Comparison of ENCODE assay signal across 8 cellular contexts in the genomic region with DNA sequence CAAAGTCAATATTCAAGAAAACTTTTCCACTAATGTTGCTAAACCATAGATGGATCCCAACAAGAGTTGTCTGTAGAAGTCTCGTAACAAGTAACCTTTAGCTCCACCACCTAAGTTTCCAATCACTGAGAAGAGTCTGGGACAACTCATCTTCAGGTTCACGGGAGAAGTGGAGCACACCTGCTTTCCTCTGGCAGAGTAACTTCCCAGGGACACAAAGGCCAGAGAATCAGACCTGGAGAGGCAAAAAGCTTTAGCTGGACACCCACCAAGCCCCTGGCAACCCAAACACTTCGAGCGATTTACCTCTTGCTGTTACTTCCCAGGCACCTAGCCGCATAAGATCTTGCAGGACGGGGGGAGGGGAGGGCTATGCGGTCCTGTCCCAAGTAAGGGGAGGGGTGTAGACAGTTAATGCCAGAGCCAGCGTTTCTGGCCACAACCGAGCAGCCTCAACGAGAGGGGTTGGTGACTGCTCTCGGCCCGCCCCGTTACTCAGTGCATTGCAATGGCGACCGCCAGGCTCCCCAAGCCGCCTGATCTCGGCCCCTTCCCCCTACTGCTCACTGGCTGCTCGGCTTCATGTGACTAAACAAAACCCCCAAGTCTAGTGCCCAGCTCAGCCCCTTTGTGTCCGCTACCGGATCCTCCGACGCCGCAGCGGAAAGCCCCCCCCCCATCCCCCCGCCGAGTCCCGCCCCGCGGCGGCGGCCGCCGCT. TPM values are rescaled to one million over a fixed set of nuclear protein-coding genes. Genes with fewer than 3 reads are reported as not detected.
DNase-seq lines count a peak whose midpoint lies in the region; ATAC-seq and TF ChIP-seq lines count a peak whose summit lies in the region.

No MANE protein-coding gene starts in this region.

- CTCF ChIA-PET in AG04449 (lab: Yijun Ruan, JAX) = interaction anchor here (1.1 to 1.3 kb wide), 3 partner anchors 11 to 170 kb away, joined by 3 to 4 read pairs (median 3); no protein-coding TSS in a partner anchor
- CTCF ChIA-PET in activated CD4-positive, alpha-beta T cell treated with anti-CD3 and anti-CD28 coated beads for 36 hours (lab: Charles Lee) = interaction anchor here (1.0 to 1.3 kb wide), 2 partner anchors 11 to 170 kb away, joined by 3 read pairs; no protein-coding TSS in a partner anchor

- H3K27ac Mint-ChIP-seq in activated CD4-positive, alpha-beta T cell treated with anti-CD3 and anti-CD28 coated beads for 36 hours = peak overlapping the region; percentile 91

- TF ChIP-seq CTCF in AG04449 (IDR thresholded peaks at IDR 0.05; ENCODE audit: insufficient read depth, low read length, missing control alignments) (no peak), choroid plexus epithelial cell (conservative IDR thresholded peaks at IDR 0.05; ENCODE audit: low read depth, low read length) (no peak)

- intact Hi-C loops in activated CD4-positive, alpha-beta T cell treated with anti-CD3 and anti-CD28 coated beads for 36 hours (cut with DNase I, micrococcal nuclease) = loop anchor here in 1 of 2 experiments (1.0 to 10.0 kb wide), 8 partner anchors 170 to 1454 kb away; a partner anchor contains a TSS
- intact Hi-C loops in left colon (cut with DNase I, micrococcal nuclease) = no loop called here

- ATAC-seq in GM18520 (IDR thresholded peaks at IDR 0.05; ENCODE audit: unreplicated experiment) = peak; percentile 16
- peak; percentile 39 for ATAC-seq in HG03066 (IDR thresholded peaks at IDR 0.05; ENCODE audit: low read depth, unreplicated experiment)
- ATAC-seq in activated CD4-positive, alpha-beta T cell treated with anti-CD3 and anti-CD28 coated beads for 36 hours = peak; percentile 59
- peak; percentile 59 for ATAC-seq in left colon

- peaks cover 30% of the 10 kb centered on the region for H3K36me3 Mint-ChIP-seq in activated CD4-positive, alpha-beta T cell treated with anti-CD3 and anti-CD28 coated beads for 36 hours (ENCODE audit: low read depth)

- POLR2A ChIA-PET in AG04449 (lab: Yijun Ruan, JAX) = interaction anchor here (1.0 kb wide), 1 partner anchor 11 kb away, joined by 3 read pairs; no protein-coding TSS in a partner anchor
- POLR2A ChIA-PET in activated CD4-positive, alpha-beta T cell treated with anti-CD3 and anti-CD28 coated beads for 36 hours (lab: Charles Lee) = interaction anchor here (0.9 kb wide), 1 partner anchor 119 kb away, joined by 3 read pairs; no protein-coding TSS in a partner anchor

- no peaks in the 10 kb centered on the region for H3K27me3 Mint-ChIP-seq in activated CD4-positive, alpha-beta T cell treated with anti-CD3 and anti-CD28 coated beads for 36 hours

- peak overlapping the region; percentile 94 for H3K4me3 Mint-ChIP-seq in activated CD4-positive, alpha-beta T cell treated with anti-CD3 and anti-CD28 coated beads for 36 hours

- DNase-seq in AG04449 (ENCODE audit: low read depth, low spot score) (no peak), NCI-H345 treated with DMSO at 0.1 percent for 48 hours (lab: John Stamatoyannopoulos, UW; ENCODE audit: unreplicated experiment) (peak; percentile 74), choroid plexus epithelial cell (ENCODE audit: low read depth) (peak; percentile 87), left colon (peak; percentile 75 to 79)
- peak; percentile 85 for DNase-seq in activated CD4-positive, alpha-beta T cell treated with anti-CD3 and anti-CD28 coated beads for 36 hours
- peak; percentile 80 for DNase-seq in stimulated activated CD4-positive, alpha-beta T cell treated with anti-CD3 and anti-CD28 coated beads, Interleukin-1b, Interleukin-23, amount 100 ng/mL, for 48 hours

- H3K9me3 Mint-ChIP-seq in activated CD4-positive, alpha-beta T cell treated with anti-CD3 and anti-CD28 coated beads for 36 hours (ENCODE audit: low read depth) = no peaks in the 10 kb centered on the region

- H3K4me1 Mint-ChIP-seq in activated CD4-positive, alpha-beta T cell treated with anti-CD3 and anti-CD28 coated beads for 36 hours = peaks cover 64% of the 10 kb centered on the region

- H3K4me3 ChIP-seq in AG04449 (ENCODE audit: low read depth, low read length) (peak overlapping the region; percentile 78), choroid plexus epithelial cell (ENCODE audit: low read depth, low read length) (peak overlapping the region; percentile 92)

RNA-seq across cellular contexts. Expression of a gene that starts 0.7 kb away (rescaled TPM):
- total RNA-seq in activated CD4-positive, alpha-beta T cell treated with anti-CD3 and anti-CD28 coated beads for 36 hours = 10 to 100 TPM; 36.8 to 46.0 TPM
- 10 to 100 TPM; 46.1 to 56.0 TPM for total RNA-seq in left colon
